ENCODE assay signal across 8 cellular contexts in the genomic region with DNA sequence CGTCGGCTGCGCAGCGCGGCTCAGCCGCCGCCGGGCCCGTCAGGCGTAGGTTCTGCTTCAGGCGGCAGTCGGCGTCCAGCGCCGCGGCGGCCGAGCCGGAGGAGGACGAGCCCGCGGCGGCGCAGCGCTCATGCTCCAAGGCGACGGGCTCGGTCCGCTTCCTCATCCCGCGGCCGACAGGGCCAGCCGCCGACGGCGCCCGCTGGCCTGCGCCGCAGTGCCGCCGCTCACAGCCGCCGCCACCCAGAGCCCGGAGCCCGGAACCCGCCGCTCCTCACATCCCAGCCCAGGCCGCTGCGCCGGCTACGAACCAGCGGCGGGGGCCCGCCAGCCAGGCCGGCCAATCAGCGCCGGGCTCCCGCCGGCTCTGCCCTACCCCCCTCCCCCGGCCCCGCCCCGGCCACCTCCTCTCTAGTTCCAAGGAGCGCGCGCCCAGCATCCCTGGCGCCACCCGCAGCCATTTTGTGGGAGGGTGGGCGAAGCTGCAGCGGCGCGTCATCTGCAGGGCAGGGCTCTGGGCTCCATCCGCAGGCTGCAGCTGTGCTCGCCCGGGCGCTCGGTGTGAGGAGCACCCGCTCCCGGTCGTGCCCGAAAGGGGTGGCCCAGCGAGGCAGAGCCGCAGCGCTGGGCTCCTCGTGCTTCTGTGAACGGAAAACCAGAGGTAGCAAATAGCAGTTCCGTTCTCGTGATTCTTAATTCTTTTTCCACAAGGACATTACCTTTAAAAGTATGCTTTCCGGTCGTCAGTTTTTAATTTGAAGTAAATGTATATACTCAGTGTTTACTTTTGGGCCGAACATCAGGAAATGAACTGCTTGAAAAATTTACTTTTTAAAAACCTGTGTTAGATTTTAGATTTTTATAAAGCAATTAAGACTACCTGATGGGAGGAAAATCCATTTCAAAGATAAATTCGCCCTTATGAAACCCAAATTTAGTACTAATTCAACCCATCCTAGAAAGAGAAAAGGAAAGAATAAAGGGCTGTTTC. TPM values are rescaled to one million over a fixed set of nuclear protein-coding genes. Genes with fewer than 3 reads are reported as not detected.
DNase-seq lines count a peak whose midpoint lies in the region; ATAC-seq, FAIRE-seq and TF ChIP-seq lines count a peak whose summit lies in the region.

Gene ABHD12 (minus strand): TSS at position 298 of the 991 bp plus-strand sequence. CDS start 132 bp downstream, at position 166.

- peak within 1 kb of the TSS; percentile 82 for H3K4me3 Mint-ChIP-seq in activated T-helper 17 cell treated with anti-CD3 and anti-CD28 coated beads, Interleukin-2, amount 50 U/mL, for 72 hours
- peak within 1 kb of the TSS; percentile 81 to 92 (median 89) for H3K4me3 Mint-ChIP-seq in naive thymus-derived CD8-positive, alpha-beta T cell
- peak within 1 kb of the TSS; percentile 90 to 93 for H3K4me3 Mint-ChIP-seq in stimulated activated naive B cell treated with anti-CD40 and anti-IgM and Interleukin-4, amounts not matched to agents 10 μg/mL and 1 μg/mL and 100 μg/mL, for 72 hours

- no peak for FAIRE-seq in H54 (lab: Jason Lieb, UNC)

- CTCF ChIA-PET in RWPE1 (lab: Yijun Ruan, JAX) = interaction anchor here (0.5 to 1.0 kb wide), 3 partner anchors 8 to 143 kb away, joined by 3 to 5 read pairs (median 3); partner anchors contain the start of gene PYGB

- TF ChIP-seq POLR2A in H54 (IDR thresholded peaks at IDR 0.05; ENCODE audit: low read depth, low read length) = peak; percentile 67

- H3K36me3 Mint-ChIP-seq in activated T-helper 17 cell treated with anti-CD3 and anti-CD28 coated beads, Interleukin-2, amount 50 U/mL, for 72 hours (ENCODE audit: low read depth) = peaks cover 10% of the 10 kb centered on the region
- no peaks in the 10 kb centered on the region for H3K36me3 Mint-ChIP-seq in naive thymus-derived CD8-positive, alpha-beta T cell
- peaks cover 6 to 8% of the 10 kb centered on the region in 2 donors for H3K36me3 Mint-ChIP-seq in stimulated activated naive B cell treated with anti-CD40 and anti-IgM and Interleukin-4, amounts not matched to agents 10 μg/mL and 1 μg/mL and 100 μg/mL, for 72 hours

- DNase-seq in ELF-1 (ENCODE audit: low read depth, low spot score) (peak; percentile 95), H54 (ENCODE audit: insufficient read length, low spot score) (peak; percentile 94), LoVo (ENCODE audit: low spot score) (peak; percentile 96), RWPE1 (ENCODE audit: low spot score) (peak; percentile 96), fibroblast of mammary gland (ENCODE audit: low read depth) (peak; percentile 92)
- peak; percentile 83 to 95 (median 90) for DNase-seq in naive thymus-derived CD8-positive, alpha-beta T cell
- peak; percentile 92 for DNase-seq in stimulated activated naive B cell treated with anti-CD40 and anti-IgM and Interleukin-4, amounts not matched to agents 10 μg/mL and 1 μg/mL and 100 μg/mL, for 72 hours

- H3K27ac Mint-ChIP-seq in activated T-helper 17 cell treated with anti-CD3 and anti-CD28 coated beads, Interleukin-2, amount 50 U/mL, for 72 hours = peak within 1 kb of the TSS; percentile 79
- H3K27ac Mint-ChIP-seq in naive thymus-derived CD8-positive, alpha-beta T cell = peak within 1 kb of the TSS; percentile 40 to 93 (median 88)
- peak within 1 kb of the TSS; percentile 93 for H3K27ac Mint-ChIP-seq in stimulated activated naive B cell treated with anti-CD40 and anti-IgM and Interleukin-4, amounts not matched to agents 10 μg/mL and 1 μg/mL and 100 μg/mL, for 72 hours

- no peak for TF ChIP-seq CTCF in RWPE1 (conservative IDR thresholded peaks at IDR 0.05; ENCODE audit: low read depth)
- TF ChIP-seq CTCF in fibroblast of mammary gland (conservative IDR thresholded peaks at IDR 0.05; ENCODE audit: control insufficient read depth, insufficient read depth, low read depth, low read length) = no peak

- peak within 1 kb of the TSS; percentile 76 for H3K4me3 ChIP-seq in fibroblast of mammary gland (ENCODE audit: control insufficient read depth, low read depth, low read length)

- ATAC-seq in activated T-helper 17 cell treated with anti-CD3 and anti-CD28 coated beads, Interleukin-2, amount 50 U/mL, for 72 hours (replicated peaks) = peak; percentile 98
- peak; percentile 89 to 91 for ATAC-seq in naive thymus-derived CD8-positive, alpha-beta T cell
- ATAC-seq in stimulated activated naive B cell treated with anti-CD40 and anti-IgM and Interleukin-4, amounts not matched to agents 10 μg/mL and 1 μg/mL and 100 μg/mL, for 72 hours (replicated peaks) = peak; percentile 94

- H3K27me3 Mint-ChIP-seq in activated T-helper 17 cell treated with anti-CD3 and anti-CD28 coated beads, Interleukin-2, amount 50 U/mL, for 72 hours = no peaks in the 10 kb centered on the region
- no peaks in the 10 kb centered on the region for H3K27me3 Mint-ChIP-seq in naive thymus-derived CD8-positive, alpha-beta T cell
- no peaks in the 10 kb centered on the region for H3K27me3 Mint-ChIP-seq in stimulated activated naive B cell treated with anti-CD40 and anti-IgM and Interleukin-4, amounts not matched to agents 10 μg/mL and 1 μg/mL and 100 μg/mL, for 72 hours

- peak within 1 kb of the TSS; percentile 85 for H3K27ac ChIP-seq in RWPE1

- POLR2A ChIA-PET in RWPE1 (lab: Yijun Ruan, JAX; ENCODE audit: low non-redundant PET) = interaction anchor here (1.0 kb wide), 1 partner anchor 16 kb away, joined by 3 read pairs; the partner anchor contains the start of gene GINS1
- POLR2A ChIA-PET in naive thymus-derived CD8-positive, alpha-beta T cell (lab: Charles Lee) = interaction anchor here (0.6 to 1.5 kb wide), 3 partner anchors 17 to 243 kb away, joined by 3 to 5 read pairs (median 4); partner anchors contain the start of gene GINS1

- peaks cover 5% of the 10 kb centered on the region for H3K4me1 Mint-ChIP-seq in activated T-helper 17 cell treated with anti-CD3 and anti-CD28 coated beads, Interleukin-2, amount 50 U/mL, for 72 hours
- H3K4me1 Mint-ChIP-seq in naive thymus-derived CD8-positive, alpha-beta T cell = peaks cover 6 to 21% (median 14%) of the 10 kb centered on the region in 4 donors
- peaks cover 7 to 26% of the 10 kb centered on the region in 2 donors for H3K4me1 Mint-ChIP-seq in stimulated activated naive B cell treated with anti-CD40 and anti-IgM and Interleukin-4, amounts not matched to agents 10 μg/mL and 1 μg/mL and 100 μg/mL, for 72 hours

- no peaks in the 10 kb centered on the region for H3K9me3 Mint-ChIP-seq in activated T-helper 17 cell treated with anti-CD3 and anti-CD28 coated beads, Interleukin-2, amount 50 U/mL, for 72 hours
- H3K9me3 Mint-ChIP-seq in naive thymus-derived CD8-positive, alpha-beta T cell = no peaks in the 10 kb centered on the region
- H3K9me3 Mint-ChIP-seq in stimulated activated naive B cell treated with anti-CD40 and anti-IgM and Interleukin-4, amounts not matched to agents 10 μg/mL and 1 μg/mL and 100 μg/mL, for 72 hours = no peaks in the 10 kb centered on the region

RNA-seq across cellular contexts. Expression of gene ABHD12, which starts in this region (rescaled TPM):
- total RNA-seq in activated T-helper 17 cell treated with anti-CD3 and anti-CD28 coated beads, Interleukin-2, amount 50 U/mL, for 72 hours = 10 to 100 TPM; 11.2 to 23.0 TPM
- total RNA-seq in naive thymus-derived CD8-positive, alpha-beta T cell = 10 to 100 TPM; 27.4 to 28.9 TPM
- polyA plus RNA-seq in naive thymus-derived CD8-positive, alpha-beta T cell = 10 to 100 TPM; 20.8 to 24.6 (median 22.5) TPM

Comparison
In these comparisons a context has a peak if more than half of its experiments do, and no peak if none do; other contexts are left out.
1. Peak in every context shown above with its lines: DNase-seq, ATAC-seq, H3K4me3 ChIP-seq and H3K27ac ChIP-seq.